36 cellular contexts compared by ENCODE assay signal in genomic region chr12:50231346-50231745, GRCh38.
"Had no signal": no experiment of that assay in that cellular context is flagged by ENCODE, and none has a peak within 500 bp of the region (broad histone marks: within the 10 kb centered on the region; RNA-seq: fewer than 3 reads in every experiment).

No MANE protein-coding gene starts in this region.

- DNase-seq: activated B cell treated with CpG ODN at 0.5 μM for 24 hours; activated CD4-positive, alpha-beta memory T cell treated with anti-CD3 and anti-CD28 coated beads for 36 hours; activated CD4-positive, alpha-beta T cell treated with anti-CD3 and anti-CD28 coated beads for 4 hours; activated CD4-positive, alpha-beta T cell treated with anti-CD3 and anti-CD28 coated beads, Interleukin-2, amount 50 U/mL, for 1 hour; activated CD4-positive, CD25-positive, alpha-beta regulatory T cell treated with anti-CD3 and anti-CD28 coated beads, Interleukin-2, amount 50 U/mL, for 72 hours; activated CD8-positive, alpha-beta memory T cell treated with anti-CD3 and anti-CD28 coated beads, Interleukin-2, amount 10 ng/mL, durations not matched to agents 7 days and 5 days; activated effector memory CD4-positive, alpha-beta T cell treated with anti-CD3 and anti-CD28 coated beads, Interleukin-2, amount 50 U/mL, for 16 hours; activated naive CD4-positive, alpha-beta T cell; activated naive CD4-positive, alpha-beta T cell treated with anti-CD3 and anti-CD28 coated beads, Interleukin-2, amount 50 U/mL, for 16 hours; activated naive CD8-positive, alpha-beta T cell treated with anti-CD3 and anti-CD28 coated beads for 36 hours; activated T-cell treated with anti-CD3 and anti-CD28 coated beads, Interleukin-2, amount 50 U/mL, for 1 hour; activated T-cell treated with anti-CD3 and anti-CD28 coated beads, Interleukin-2, amount 50 U/mL, for 72 hours; amniotic stem cell; aorta; brain microvascular endothelial cell; central memory CD4-positive, alpha-beta T cell; Kasumi-1; MG63; NCI-H1048; NCI-H1105 treated with DMSO at 0.1 percent for 48 hours; NCI-H1436; NCI-H1694; NCI-H1930; NCI-H2081 treated with DMSO at 0.1 percent for 48 hours; NCI-H345; NCI-H524 treated with DMSO at 0.1 percent for 48 hours; Peyer's patch; RPMI8226; SIG-M5; SW 1271; T-helper 1 cell; T-helper 2 cell; T-helper 9 cell had no signal

- H3K9me3 ChIP-seq: MG63, Peyer's patch had no signal

- H3K4me3 ChIP-seq: MG63, Peyer's patch had no signal

- H3K36me3 ChIP-seq: brain microvascular endothelial cell, MG63 had no signal

- H3K27ac ChIP-seq: brain microvascular endothelial cell, Peyer's patch, VCaP had no signal

- H3K27me3 ChIP-seq: brain microvascular endothelial cell, MG63, Peyer's patch had no signal

- H3K4me1 ChIP-seq: Peyer's patch had no signal

- ATAC-seq: activated CD8-positive, alpha-beta memory T cell treated with anti-CD3 and anti-CD28 coated beads, Interleukin-2, amount 10 ng/mL, durations not matched to agents 7 days and 5 days; activated T-cell treated with anti-CD3 and anti-CD28 coated beads, Interleukin-2, amount 50 U/mL, for 72 hours; activated T-helper 17 cell treated with anti-CD3 and anti-CD28 coated beads, Interleukin-2, amount 50 U/mL, for 72 hours; SK-N-SH treated with all-trans-retinoic acid at 6 μM for 48 hours had no signal
